Comparison of ENCODE assay signal across 17 cellular contexts in genomic region chr13:32278456-32278855, GRCh38. TPM values are rescaled to one million over a fixed set of nuclear protein-coding genes. Genes with fewer than 3 reads are reported as not detected.
DNase-seq lines count a peak whose midpoint lies in the region; ATAC-seq and TF ChIP-seq lines count a peak whose summit lies in the region.
"Had no signal": no experiment of that assay in that cellular context is flagged by ENCODE, and none has a peak within 500 bp of the region (broad histone marks: within the 10 kb centered on the region; RNA-seq: fewer than 3 reads in every experiment).

No MANE protein-coding gene starts in this region.

- no peaks in the 10 kb centered on the region for H3K27me3 Mint-ChIP-seq in CD14-positive monocyte (ENCODE audit: low read depth in 3 of 3)
- H3K27me3 Mint-ChIP-seq: CD4-positive, alpha-beta T cell; naive thymus-derived CD8-positive, alpha-beta T cell had no signal

- no peaks in the 10 kb centered on the region for H3K79me1 ChIP-seq in mesenchymal stem cell (replicated peaks; ENCODE audit: low read length, poor library complexity, severe bottlenecking)

- no peak overlapping the region for H4K91ac ChIP-seq in mesenchymal stem cell (ENCODE audit: low read length)

- H2BK5ac ChIP-seq in mesenchymal stem cell (ENCODE audit: low read depth, low read length, poor library complexity, severe bottlenecking): no peak overlapping the region

- H3K14ac ChIP-seq in mesenchymal stem cell (ENCODE audit: low read length in 2 of 2): no peak overlapping the region

- H2BK12ac ChIP-seq in mesenchymal stem cell (ENCODE audit: low read length in 2 of 2): no peak overlapping the region

- H3K4me3 Mint-ChIP-seq in CD14-positive monocyte: no peak overlapping the region
- H3K4me3 Mint-ChIP-seq: CD4-positive, alpha-beta T cell; naive thymus-derived CD8-positive, alpha-beta T cell had no signal

- ATAC-seq in HG02759 (IDR thresholded peaks at IDR 0.05; ENCODE audit: unreplicated experiment) (peak; percentile 45), GM21367 (IDR thresholded peaks at IDR 0.05; ENCODE audit: unreplicated experiment) (no peak), GM21360 (IDR thresholded peaks at IDR 0.05; ENCODE audit: unreplicated experiment) (no peak)
- ATAC-seq: body of pancreas; left lung; naive thymus-derived CD8-positive, alpha-beta T cell had no signal

- no peak overlapping the region for H3K9ac ChIP-seq in mesenchymal stem cell (ENCODE audit: low read length)

- DNase-seq in ELR (ENCODE audit: low read depth): peak; percentile 50
- peak; percentile 60 for DNase-seq in astrocyte of the spinal cord (ENCODE audit: low read depth, low spot score)
- peak; percentile 52 for DNase-seq in mesenchymal stem cell
- no peak for DNase-seq in CD14-positive monocyte (ENCODE audit: low spot score)
- DNase-seq: activated CD4-positive, CD25-positive, alpha-beta regulatory T cell; body of pancreas; CD4-positive, alpha-beta T cell; effector CD8-positive, alpha-beta T cell; left lung; naive thymus-derived CD8-positive, alpha-beta T cell; NCI-H1092 treated with DMSO at 0.1 percent for 48 hours; OCI-M1; stimulated activated naive CD4-positive, alpha-beta T cell treated with Interleukin-2 at 50 U/mL for 16 hours had no signal

- no peak overlapping the region for H3K4ac ChIP-seq in mesenchymal stem cell (ENCODE audit: low read depth in 1 of 2, low read length in 2 of 2)

- no peak for TF ChIP-seq CTCF in astrocyte of the spinal cord (IDR thresholded peaks at IDR 0.05; ENCODE audit: low read depth, low read length)
- no peak for TF ChIP-seq CTCF in CD14-positive monocyte (IDR thresholded peaks at IDR 0.05)

- no peaks in the 10 kb centered on the region for H3K27me3 ChIP-seq in mesenchymal stem cell (ENCODE audit: control insufficient read depth in 1 of 2, insufficient read depth in 1 of 2, low read length in 2 of 2)
- H3K27me3 ChIP-seq: body of pancreas, left lung, right atrium auricular region had no signal

- no peaks in the 10 kb centered on the region for H3K9me3 Mint-ChIP-seq in CD14-positive monocyte
- H3K9me3 Mint-ChIP-seq: CD4-positive, alpha-beta T cell; naive thymus-derived CD8-positive, alpha-beta T cell had no signal

- no peaks in the 10 kb centered on the region for H3K4me1 ChIP-seq in mesenchymal stem cell (ENCODE audit: control insufficient read depth, insufficient read depth, low read depth, low read length)
- H3K4me1 ChIP-seq: body of pancreas, left lung had no signal

- no peak overlapping the region for H2AK5ac ChIP-seq in mesenchymal stem cell (ENCODE audit: low read length, severe bottlenecking)

- no peak overlapping the region for H2BK120ac ChIP-seq in mesenchymal stem cell (ENCODE audit: low read depth, low read length)

- H3K27ac ChIP-seq in mesenchymal stem cell (ENCODE audit: low read length, poor library complexity, severe bottlenecking): no peak overlapping the region
- H3K27ac ChIP-seq: body of pancreas, left lung, right atrium auricular region had no signal

- intact Hi-C loops in CD14-positive monocyte (cut with micrococcal nuclease): no loop called here

- 100% methylated on average over 1 of the region's 3 CpGs for WGBS in mesenchymal stem cell

- no peak overlapping the region for H3K4me3 ChIP-seq in astrocyte of the spinal cord (ENCODE audit: low read depth, low read length)
- H3K4me3 ChIP-seq in mesenchymal stem cell (ENCODE audit: insufficient read depth in 1 of 2, low read depth in 1 of 2, low read length in 2 of 2): no peak overlapping the region
- H3K4me3 ChIP-seq: body of pancreas, left lung, right atrium auricular region had no signal

- no peak overlapping the region for H3K27ac Mint-ChIP-seq in CD14-positive monocyte
- H3K27ac Mint-ChIP-seq: CD4-positive, alpha-beta T cell; naive thymus-derived CD8-positive, alpha-beta T cell had no signal

- no peak overlapping the region for H3K18ac ChIP-seq in mesenchymal stem cell (ENCODE audit: low read depth in 1 of 2, low read length in 2 of 2)

- H3K9me3 ChIP-seq in mesenchymal stem cell (ENCODE audit: control insufficient read depth, low read length): no peaks in the 10 kb centered on the region
- H3K9me3 ChIP-seq: body of pancreas, left lung, right atrium auricular region had no signal

- no peak overlapping the region for H3K23ac ChIP-seq in mesenchymal stem cell (ENCODE audit: low read length in 2 of 2)

- H2AFZ ChIP-seq in mesenchymal stem cell (ENCODE audit: low read depth, low read length): no peak overlapping the region

- peaks cover 80 to 97% of the 10 kb centered on the region in 2 donors for H3K36me3 Mint-ChIP-seq in CD14-positive monocyte
- H3K36me3 Mint-ChIP-seq: naive thymus-derived CD8-positive, alpha-beta T cell had no signal

- H4K8ac ChIP-seq in mesenchymal stem cell (ENCODE audit: low read length): no peak overlapping the region

- H3K36me3 ChIP-seq in mesenchymal stem cell (ENCODE audit: control insufficient read depth in 1 of 2, insufficient read depth in 2 of 2, low read depth in 1 of 2, low read length in 2 of 2): peaks cover 0 to 15% of the 10 kb centered on the region in 2 experiments

- H3K4me1 Mint-ChIP-seq in CD14-positive monocyte: no peaks in the 10 kb centered on the region
- H3K4me1 Mint-ChIP-seq: naive thymus-derived CD8-positive, alpha-beta T cell had no signal

- no peak overlapping the region for H3K4me2 ChIP-seq in mesenchymal stem cell (ENCODE audit: low read length, poor library complexity, severe bottlenecking)

- in situ Hi-C loops in astrocyte of the spinal cord (cut with HindIII; ENCODE audit: low sequenced_read_pairs): no loop called here

- no peak overlapping the region for H2BK15ac ChIP-seq in mesenchymal stem cell (ENCODE audit: low read depth, poor library complexity, severe bottlenecking)

RNA-seq across cellular contexts. Expression of gene ZAR1L, which starts 36.7 kb away (rescaled TPM):
- not detected for polyA plus RNA-seq in mesenchymal stem cell (2013, experiment 1 of 2)
- polyA plus RNA-seq in mesenchymal stem cell (2013, experiment 2 of 2): not detected
- polyA plus RNA-seq in CD14-positive monocyte: not detected
- polyA plus RNA-seq: naive thymus-derived CD8-positive, alpha-beta T cell had no signal

RNA-seq across cellular contexts. Expression of gene BRCA2, which starts 36.9 kb away (rescaled TPM):
- polyA plus RNA-seq in mesenchymal stem cell (2013, experiment 1 of 2): 1.3 TPM
- 0.75 TPM for polyA plus RNA-seq in mesenchymal stem cell (2013, experiment 2 of 2)
- polyA plus RNA-seq in CD14-positive monocyte: under 1 TPM; 0.36 TPM
